12 cellular contexts compared by ENCODE assay signal in genomic region chr4:190106611-190107480, GRCh38. TPM values are rescaled to one million over a fixed set of nuclear protein-coding genes. Genes with fewer than 3 reads are reported as not detected.
"Had no signal": no experiment of that assay in that cellular context is flagged by ENCODE, and none has a peak within 500 bp of the region (broad histone marks: within the 10 kb centered on the region; RNA-seq: fewer than 3 reads in every experiment).

No MANE protein-coding gene starts in this region.

RNA-seq across cellular contexts. Expression of gene DBET, which starts 42.5 kb away (rescaled TPM):
- total RNA-seq: activated CD4-positive, alpha-beta memory T cell treated with anti-CD3 and anti-CD28 coated beads, Interleukin-2, amount 10 ng/mL, durations not matched to agents 7 days and 5 days; activated CD4-positive, alpha-beta T cell treated with anti-CD3 and anti-CD28 coated beads for 36 hours; activated T-cell treated with anti-CD3 and anti-CD28 coated beads, Interleukin-2, amount 50 U/mL, for 72 hours; glomerular endothelial cell; hepatocyte; kidney epithelial cell; left ventricle myocardium superior; mesenteric fat pad; omental fat pad; suprapubic skin; urinary bladder had no signal
- polyA plus RNA-seq: esophagus, hepatocyte, urinary bladder had no signal
